In genomic region chr10:932589-932988, GRCh38 we compare ENCODE assay signal across 8 cellular contexts. TPM values are rescaled to one million over a fixed set of nuclear protein-coding genes. Genes with fewer than 3 reads are reported as not detected.
DNase-seq lines count a peak whose midpoint lies in the region; ATAC-seq, FAIRE-seq and TF ChIP-seq lines count a peak whose summit lies in the region.

No MANE protein-coding gene starts in this region.

- H3K4me1 ChIP-seq in mesenchymal stem cell (ENCODE audit: control insufficient read depth, insufficient read depth, low read depth, low read length), result peaks cover 11% of the 10 kb centered on the region

- POLR2A ChIA-PET in activated naive CD8-positive, alpha-beta T cell treated with anti-CD3 and anti-CD28 coated beads, Interleukin-2, amount 10 ng/mL, durations not matched to agents 7 days and 5 days (lab: Charles Lee), result interaction anchor here (1.2 to 4.7 kb wide), 4 partner anchors 11 to 124 kb away, joined by 5 to 23 read pairs (median 6); partner anchors contain the start of genes GTPBP4, IDI1 and WDR37

- H3K27me3 ChIP-seq in mesenchymal stem cell (ENCODE audit: control insufficient read depth in 1 of 2, insufficient read depth in 1 of 2, low read length in 2 of 2), result no peaks in the 10 kb centered on the region

- peaks cover 28% of the 10 kb centered on the region for H3K36me3 Mint-ChIP-seq in activated T-cell treated with anti-CD3 and anti-CD28 coated beads, Interleukin-2, amount 50 U/mL, for 24 hours (ENCODE audit: low read depth)
- H3K36me3 Mint-ChIP-seq in activated naive CD8-positive, alpha-beta T cell treated with anti-CD3 and anti-CD28 coated beads, Interleukin-2, amount 10 ng/mL, durations not matched to agents 7 days and 5 days, result peaks cover 4% of the 10 kb centered on the region
- H3K36me3 Mint-ChIP-seq in type B pancreatic cell, result no peaks in the 10 kb centered on the region

- H3K4me3 ChIP-seq in mesenchymal stem cell (ENCODE audit: insufficient read depth in 1 of 2, low read depth in 1 of 2, low read length in 2 of 2), result peak overlapping the region in 1 of 2 experiments; percentile 38

- H3K18ac ChIP-seq in mesenchymal stem cell (ENCODE audit: low read depth in 1 of 2, low read length in 2 of 2), result no peak overlapping the region

- no peak overlapping the region for H2AFZ ChIP-seq in mesenchymal stem cell (ENCODE audit: low read depth, low read length)

- H3K4me2 ChIP-seq in mesenchymal stem cell (ENCODE audit: low read length, poor library complexity, severe bottlenecking), result no peak overlapping the region

- H3K4ac ChIP-seq in mesenchymal stem cell (ENCODE audit: low read depth in 1 of 2, low read length in 2 of 2), result peak overlapping the region in 1 of 2 experiments; percentile 75

- peaks cover 30% of the 10 kb centered on the region for H3K4me1 Mint-ChIP-seq in activated T-cell treated with anti-CD3 and anti-CD28 coated beads, Interleukin-2, amount 50 U/mL, for 24 hours (ENCODE audit: low read depth)
- peaks cover 19% of the 10 kb centered on the region for H3K4me1 Mint-ChIP-seq in activated naive CD8-positive, alpha-beta T cell treated with anti-CD3 and anti-CD28 coated beads, Interleukin-2, amount 10 ng/mL, durations not matched to agents 7 days and 5 days
- H3K4me1 Mint-ChIP-seq in type B pancreatic cell (ENCODE audit: unreplicated experiment), result peaks cover 31% of the 10 kb centered on the region

- H3K14ac ChIP-seq in mesenchymal stem cell (ENCODE audit: low read length in 2 of 2), result no peak overlapping the region

- H3K4me3 Mint-ChIP-seq in activated T-cell treated with anti-CD3 and anti-CD28 coated beads, Interleukin-2, amount 50 U/mL, for 24 hours, result peak overlapping the region; percentile 74
- H3K4me3 Mint-ChIP-seq in activated naive CD8-positive, alpha-beta T cell treated with anti-CD3 and anti-CD28 coated beads, Interleukin-2, amount 10 ng/mL, durations not matched to agents 7 days and 5 days, result peak overlapping the region; percentile 73
- peak overlapping the region; percentile 84 for H3K4me3 Mint-ChIP-seq in type B pancreatic cell

- H3K23ac ChIP-seq in mesenchymal stem cell (ENCODE audit: low read length in 2 of 2), result no peak overlapping the region

- H2BK12ac ChIP-seq in mesenchymal stem cell (ENCODE audit: low read length in 2 of 2), result no peak overlapping the region

- H2BK5ac ChIP-seq in mesenchymal stem cell (ENCODE audit: low read depth, low read length, poor library complexity, severe bottlenecking), result no peak overlapping the region

- H3K27ac ChIP-seq in mesenchymal stem cell (ENCODE audit: low read length, poor library complexity, severe bottlenecking), result no peak overlapping the region

- no peak for FAIRE-seq in GM19239 (lab: Jason Lieb, UNC)

- H3K79me1 ChIP-seq in mesenchymal stem cell (replicated peaks; ENCODE audit: low read length, poor library complexity, severe bottlenecking), result peaks cover 2% of the 10 kb centered on the region

- peaks cover 0 to 4% of the 10 kb centered on the region in 2 experiments for H3K36me3 ChIP-seq in mesenchymal stem cell (ENCODE audit: control insufficient read depth in 1 of 2, insufficient read depth in 2 of 2, low read depth in 1 of 2, low read length in 2 of 2)

- no peaks in the 10 kb centered on the region for H3K9me3 ChIP-seq in mesenchymal stem cell (ENCODE audit: control insufficient read depth, low read length)

- TF ChIP-seq CTCF in type B pancreatic cell (conservative IDR thresholded peaks at IDR 0.05), result no peak

- H3K9me3 Mint-ChIP-seq in activated T-cell treated with anti-CD3 and anti-CD28 coated beads, Interleukin-2, amount 50 U/mL, for 24 hours, result no peaks in the 10 kb centered on the region
- H3K9me3 Mint-ChIP-seq in activated naive CD8-positive, alpha-beta T cell treated with anti-CD3 and anti-CD28 coated beads, Interleukin-2, amount 10 ng/mL, durations not matched to agents 7 days and 5 days, result no peaks in the 10 kb centered on the region
- no peaks in the 10 kb centered on the region for H3K9me3 Mint-ChIP-seq in type B pancreatic cell

- H2BK15ac ChIP-seq in mesenchymal stem cell (ENCODE audit: low read depth, poor library complexity, severe bottlenecking), result peak overlapping the region; percentile 63

- 96% methylated on average over 28 of the region's 28 CpGs for WGBS in mesenchymal stem cell

- peak overlapping the region; percentile 59 for H4K91ac ChIP-seq in mesenchymal stem cell (ENCODE audit: low read length)

- no peak for ATAC-seq in activated naive CD8-positive, alpha-beta T cell treated with anti-CD3 and anti-CD28 coated beads, Interleukin-2, amount 10 ng/mL, durations not matched to agents 7 days and 5 days (ENCODE audit: low read depth)

- H3K9ac ChIP-seq in mesenchymal stem cell (ENCODE audit: low read length), result peak overlapping the region; percentile 5

- H2AK5ac ChIP-seq in mesenchymal stem cell (ENCODE audit: low read length, severe bottlenecking), result no peak overlapping the region

- H2BK120ac ChIP-seq in mesenchymal stem cell (ENCODE audit: low read depth, low read length), result peak overlapping the region; percentile 29

- H3K27ac Mint-ChIP-seq in activated T-cell treated with anti-CD3 and anti-CD28 coated beads, Interleukin-2, amount 50 U/mL, for 24 hours, result peak overlapping the region; percentile 91
- H3K27ac Mint-ChIP-seq in activated naive CD8-positive, alpha-beta T cell treated with anti-CD3 and anti-CD28 coated beads, Interleukin-2, amount 10 ng/mL, durations not matched to agents 7 days and 5 days, result peak overlapping the region; percentile 89
- H3K27ac Mint-ChIP-seq in type B pancreatic cell, result peak overlapping the region; percentile 85

- H3K27me3 Mint-ChIP-seq in activated T-cell treated with anti-CD3 and anti-CD28 coated beads, Interleukin-2, amount 50 U/mL, for 24 hours, result no peaks in the 10 kb centered on the region
- no peaks in the 10 kb centered on the region for H3K27me3 Mint-ChIP-seq in activated naive CD8-positive, alpha-beta T cell treated with anti-CD3 and anti-CD28 coated beads, Interleukin-2, amount 10 ng/mL, durations not matched to agents 7 days and 5 days
- no peaks in the 10 kb centered on the region for H3K27me3 Mint-ChIP-seq in type B pancreatic cell

- peak overlapping the region; percentile 84 for H4K8ac ChIP-seq in mesenchymal stem cell (ENCODE audit: low read length)

- no peak for DNase-seq in activated T-cell treated with anti-CD3 and anti-CD28 coated beads, Interleukin-2, amount 50 U/mL, for 24 hours
- no peak for DNase-seq in activated T-cell treated with anti-CD3 and anti-CD28 coated beads, Interleukin-2, amount 50 U/mL, for 48 hours
- DNase-seq in activated naive CD8-positive, alpha-beta T cell treated with anti-CD3 and anti-CD28 coated beads, Interleukin-2, amount 10 ng/mL, durations not matched to agents 7 days and 5 days, result no peak
- no peak for DNase-seq in mesenchymal stem cell
- DNase-seq in type B pancreatic cell (ENCODE audit: extremely low spot score, unreplicated experiment), result no peak
- no peak for DNase-seq in GM19239 (ENCODE audit: insufficient read length, low spot score)
- no peak for DNase-seq in DMS79 treated with DMSO at 0.1 percent for 48 hours (lab: John Stamatoyannopoulos, UW)
- no peak for DNase-seq in NCI-H526 treated with DMSO at 0.1 percent for 48 hours (lab: John Stamatoyannopoulos, UW)

RNA-seq across cellular contexts. Expression of gene LARP4B, which starts 1.1 kb away (rescaled TPM):
- 10 to 100 TPM; 98.1 to 99.8 TPM for total RNA-seq in activated naive CD8-positive, alpha-beta T cell treated with anti-CD3 and anti-CD28 coated beads, Interleukin-2, amount 10 ng/mL, durations not matched to agents 7 days and 5 days
- polyA plus RNA-seq in mesenchymal stem cell (2013, experiment 1 of 2), result 19.0 TPM
- 18.3 TPM for polyA plus RNA-seq in mesenchymal stem cell (2013, experiment 2 of 2)
- total RNA-seq in type B pancreatic cell (ENCODE audit: low replicate concordance), result 82.1 and 96.4 TPM in 2 replicates

RNA-seq across cellular contexts. Expression of gene GTPBP4, which starts 55.6 kb away (rescaled TPM):
- 10 to 100 TPM; 58.6 to 61.1 TPM for total RNA-seq in activated naive CD8-positive, alpha-beta T cell treated with anti-CD3 and anti-CD28 coated beads, Interleukin-2, amount 10 ng/mL, durations not matched to agents 7 days and 5 days
- polyA plus RNA-seq in mesenchymal stem cell (2013, experiment 1 of 2), result 33.3 TPM
- 29.9 TPM for polyA plus RNA-seq in mesenchymal stem cell (2013, experiment 2 of 2)
- total RNA-seq in type B pancreatic cell (ENCODE audit: low replicate concordance), result 57.8 and 65.9 TPM in 2 replicates
